In genomic region chr9:123453904-123454321, GRCh38 we compare ENCODE assay signal across 16 cellular contexts.
DNase-seq lines count a peak whose midpoint lies in the region; ATAC-seq lines count a peak whose summit lies in the region.
"Had no signal": no experiment of that assay in that cellular context is flagged by ENCODE, and none has a peak within 500 bp of the region (broad histone marks: within the 10 kb centered on the region; RNA-seq: fewer than 3 reads in every experiment).

No MANE protein-coding gene starts in this region.

- no peaks in the 10 kb centered on the region for H3K36me3 Mint-ChIP-seq in activated naive CD4-positive, alpha-beta T cell treated with anti-CD3 and anti-CD28 coated beads, Interleukin-2, amount 10 ng/mL, durations not matched to agents 7 days and 5 days
- H3K36me3 Mint-ChIP-seq: activated naive CD8-positive, alpha-beta T cell treated with anti-CD3 and anti-CD28 coated beads for 36 hours had no signal

- H3K27me3 Mint-ChIP-seq in activated naive CD4-positive, alpha-beta T cell treated with anti-CD3 and anti-CD28 coated beads, Interleukin-2, amount 10 ng/mL, durations not matched to agents 7 days and 5 days: no peaks in the 10 kb centered on the region
- H3K27me3 Mint-ChIP-seq: activated CD4-positive, alpha-beta T cell treated with anti-CD3 and anti-CD28 coated beads, Interleukin-2, amount 10 ng/mL, durations not matched to agents 24 days and 14 days; activated naive CD8-positive, alpha-beta T cell treated with anti-CD3 and anti-CD28 coated beads for 36 hours had no signal

- DNase-seq in NCI-H69 (lab: John Stamatoyannopoulos, UW) (peak; percentile 28), inferior parietal cortex (ENCODE audit: extremely low spot score) (peak; percentile 73), putamen (ENCODE audit: low spot score) (peak; percentile 92), kidney tubule cell (ENCODE audit: low spot score) (no peak)
- no peak for DNase-seq in stimulated activated CD4-positive, alpha-beta T cell treated with anti-CD3 and anti-CD28 coated beads, Interleukin-4, amount 100 ng/mL, for 4 hours
- DNase-seq in activated naive CD4-positive, alpha-beta T cell treated with anti-CD3 and anti-CD28 coated beads, Interleukin-2, amount 10 ng/mL, durations not matched to agents 7 days and 5 days: no peak
- DNase-seq: activated CD4-positive, alpha-beta T cell treated with anti-CD3 and anti-CD28 coated beads, Interleukin-2, amount 10 ng/mL, durations not matched to agents 24 days and 14 days; activated naive CD8-positive, alpha-beta T cell treated with anti-CD3 and anti-CD28 coated beads for 36 hours; erythroblast; KBM-7; NCI-H1417 treated with DMSO at 0.1 percent for 48 hours; stimulated activated naive CD4-positive, alpha-beta T cell had no signal

- peak overlapping the region; percentile 12 for H3K27ac ChIP-seq in cingulate gyrus (ENCODE audit: low read depth, low read length)
- H3K27ac ChIP-seq: SK-N-MC had no signal

- H3K4me3 Mint-ChIP-seq in activated naive CD4-positive, alpha-beta T cell treated with anti-CD3 and anti-CD28 coated beads, Interleukin-2, amount 10 ng/mL, durations not matched to agents 7 days and 5 days: no peak overlapping the region
- H3K4me3 Mint-ChIP-seq: activated CD4-positive, alpha-beta T cell treated with anti-CD3 and anti-CD28 coated beads, Interleukin-2, amount 10 ng/mL, durations not matched to agents 24 days and 14 days; activated naive CD8-positive, alpha-beta T cell treated with anti-CD3 and anti-CD28 coated beads for 36 hours; nephron had no signal

- no peak overlapping the region for H3K27ac Mint-ChIP-seq in activated naive CD4-positive, alpha-beta T cell treated with anti-CD3 and anti-CD28 coated beads, Interleukin-2, amount 10 ng/mL, durations not matched to agents 7 days and 5 days
- H3K27ac Mint-ChIP-seq: activated CD4-positive, alpha-beta T cell treated with anti-CD3 and anti-CD28 coated beads, Interleukin-2, amount 10 ng/mL, durations not matched to agents 24 days and 14 days; activated naive CD8-positive, alpha-beta T cell treated with anti-CD3 and anti-CD28 coated beads for 36 hours had no signal

- no peaks in the 10 kb centered on the region for H3K4me1 Mint-ChIP-seq in activated naive CD4-positive, alpha-beta T cell treated with anti-CD3 and anti-CD28 coated beads, Interleukin-2, amount 10 ng/mL, durations not matched to agents 7 days and 5 days
- H3K4me1 Mint-ChIP-seq: activated CD4-positive, alpha-beta T cell treated with anti-CD3 and anti-CD28 coated beads, Interleukin-2, amount 10 ng/mL, durations not matched to agents 24 days and 14 days; activated naive CD8-positive, alpha-beta T cell treated with anti-CD3 and anti-CD28 coated beads for 36 hours had no signal

- ATAC-seq in GM21529 (IDR thresholded peaks at IDR 0.05; ENCODE audit: unreplicated experiment): no peak

- CTCF ChIA-PET in activated naive CD4-positive, alpha-beta T cell treated with anti-CD3 and anti-CD28 coated beads, Interleukin-2, amount 10 ng/mL, durations not matched to agents 7 days and 5 days (lab: Charles Lee): no interaction called here

- no peaks in the 10 kb centered on the region for H3K9me3 Mint-ChIP-seq in activated naive CD4-positive, alpha-beta T cell treated with anti-CD3 and anti-CD28 coated beads, Interleukin-2, amount 10 ng/mL, durations not matched to agents 7 days and 5 days
- H3K9me3 Mint-ChIP-seq: activated CD4-positive, alpha-beta T cell treated with anti-CD3 and anti-CD28 coated beads, Interleukin-2, amount 10 ng/mL, durations not matched to agents 24 days and 14 days; activated naive CD8-positive, alpha-beta T cell treated with anti-CD3 and anti-CD28 coated beads for 36 hours; nephron had no signal

Comparison
In these comparisons a context has a peak if more than half of its experiments do, and no peak if none do; other contexts are left out.
1. DNase-seq: peak in NCI-H69 (single experiment), inferior parietal cortex (single experiment) and putamen (single experiment); none in stimulated activated CD4-positive, alpha-beta T cell treated with anti-CD3 and anti-CD28 coated beads, Interleukin-4, amount 100 ng/mL, for 4 hours (0 of 2), activated naive CD4-positive, alpha-beta T cell treated with anti-CD3 and anti-CD28 coated beads, Interleukin-2, amount 10 ng/mL, durations not matched to agents 7 days and 5 days (single experiment) and kidney tubule cell (single experiment).